ENCODE assay signal across 8 cellular contexts in genomic region chr17:77323413-77324171, GRCh38.
DNase-seq lines count a peak whose midpoint lies in the region; TF ChIP-seq lines count a peak whose summit lies in the region.

No MANE protein-coding gene starts in this region.

- peak; percentile 66 for DNase-seq in BE2C
- peak; percentile 87 for DNase-seq in choroid plexus epithelial cell (ENCODE audit: low read depth)
- DNase-seq in NCI-H1694 (lab: John Stamatoyannopoulos, UW) = no peak
- no peak for DNase-seq in NCI-H146 treated with DMSO at 0.1 percent for 48 hours (lab: John Stamatoyannopoulos, UW; ENCODE audit: unreplicated experiment)
- no peak for DNase-seq in NCI-H446 (lab: John Stamatoyannopoulos, UW)
- DNase-seq in OCI-M2 (lab: John Stamatoyannopoulos, UW; ENCODE audit: unreplicated experiment) = no peak

- no peaks in the 10 kb centered on the region for H3K9me3 ChIP-seq in BE2C
- no peaks in the 10 kb centered on the region for H3K9me3 ChIP-seq in HUES64 (ENCODE audit: insufficient read depth, low read depth, low read length)
- H3K9me3 ChIP-seq in mucosa of stomach (ENCODE audit: control insufficient read depth, low read length) = no peaks in the 10 kb centered on the region

- H3K4me1 ChIP-seq in BE2C (peaks cover 44% of the 10 kb centered on the region), HUES64 (ENCODE audit: insufficient read depth, low read length) (peaks cover 27% of the 10 kb centered on the region; the same call in 1 of the 2 replicates), mucosa of stomach (ENCODE audit: control insufficient read depth, insufficient read depth, low read length) (peaks cover 90% of the 10 kb centered on the region)

- peak overlapping the region; percentile 60 for H3K27ac ChIP-seq in HUES64 (ENCODE audit: low read depth, low read length)

- H3K4me3 ChIP-seq in BE2C (ENCODE audit: low read depth, low read length) (peak overlapping the region; percentile 35), HUES64 (ENCODE audit: low read length) (no peak overlapping the region), choroid plexus epithelial cell (ENCODE audit: low read depth, low read length) (peak overlapping the region; percentile 53), mucosa of stomach (ENCODE audit: low read length) (no peak overlapping the region)

- TF ChIP-seq CTCF in BE2C (IDR thresholded peaks at IDR 0.05; ENCODE audit: low read depth, low read length) (no peak), choroid plexus epithelial cell (conservative IDR thresholded peaks at IDR 0.05; ENCODE audit: low read depth, low read length) (peak; percentile 9)

- H3K9ac ChIP-seq in HUES64 (ENCODE audit: low read depth, low read length) = peak overlapping the region; percentile 63; the same call in 1 of the 2 replicates
- H3K9ac ChIP-seq in mucosa of stomach (ENCODE audit: low read length) = peak overlapping the region; percentile 74

- no peaks in the 10 kb centered on the region for H3K27me3 ChIP-seq in BE2C
- no peaks in the 10 kb centered on the region for H3K27me3 ChIP-seq in HUES64 (ENCODE audit: insufficient read depth, low read length)
- H3K27me3 ChIP-seq in mucosa of stomach (ENCODE audit: control insufficient read depth, insufficient read depth, low read length) = no peaks in the 10 kb centered on the region

- H3K36me3 ChIP-seq in BE2C (no peaks in the 10 kb centered on the region), HUES64 (ENCODE audit: insufficient read depth, low read length) (no peaks in the 10 kb centered on the region), mucosa of stomach (ENCODE audit: control insufficient read depth, insufficient read depth, low read length) (no peaks in the 10 kb centered on the region)

- 77% methylated on average over 36 of the region's 36 CpGs for WGBS in HUES64

Comparison
In these comparisons a context has a peak if more than half of its experiments do, and no peak if none do; other contexts are left out.
1. DNase-seq: peak in BE2C (single experiment) and choroid plexus epithelial cell (single experiment); none in NCI-H1694 (single experiment), NCI-H146 treated with DMSO at 0.1 percent for 48 hours (single experiment), NCI-H446 (0 of 2) and OCI-M2 (single experiment).
2. H3K4me3 ChIP-seq: peak in BE2C (single experiment) and choroid plexus epithelial cell (single experiment); none in HUES64 (single experiment) and mucosa of stomach (single experiment).